In the genomic region with DNA sequence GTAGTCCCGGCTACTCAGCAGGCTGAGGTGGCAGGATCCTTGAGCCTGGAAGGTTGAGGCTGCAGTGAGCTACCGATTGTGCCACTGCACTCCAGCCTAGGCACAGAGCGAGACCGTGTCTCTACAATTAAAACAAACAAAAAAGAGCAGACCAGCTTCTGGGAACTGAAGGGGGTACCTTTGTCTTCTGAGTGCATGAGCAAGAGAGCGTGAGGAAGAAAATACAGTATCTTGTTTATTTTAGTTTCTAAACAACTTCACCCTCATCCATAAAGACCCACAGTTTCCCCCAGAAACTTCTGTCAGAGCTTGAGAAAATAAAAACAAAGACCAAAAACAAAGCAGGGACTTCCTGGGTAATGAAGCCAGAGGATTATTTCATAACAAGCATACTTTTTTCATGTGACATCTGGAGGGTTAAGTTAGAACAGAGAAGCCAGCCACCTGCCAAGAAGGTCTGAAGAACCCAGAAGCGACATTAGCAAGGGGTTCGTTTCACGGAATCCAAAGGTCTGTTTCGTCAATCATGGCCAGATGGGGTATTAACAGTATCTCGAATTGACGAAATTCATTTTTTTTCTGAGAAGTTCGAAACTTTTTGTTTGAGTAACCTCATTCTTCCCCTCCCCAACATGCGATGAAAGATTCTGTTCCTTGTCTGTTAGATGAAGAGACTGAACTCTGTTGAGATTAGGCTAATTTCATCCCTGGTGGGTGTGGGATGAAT, we compare ENCODE assay signal across 11 cellular contexts. TPM values are rescaled to one million over a fixed set of nuclear protein-coding genes. Genes with fewer than 3 reads are reported as not detected.
A peak's percentile ranks its signal among the peaks of the same experiment; 100 is the strongest.
DNase-seq lines count a peak whose midpoint lies in the region; ATAC-seq lines count a peak whose summit lies in the region.
"Had no signal": no experiment of that assay in that cellular context is flagged by ENCODE, and none has a peak within 500 bp of the region (broad histone marks: within the 10 kb centered on the region; RNA-seq: fewer than 3 reads in every experiment).

No MANE protein-coding gene starts in this region.

- no peaks in the 10 kb centered on the region for H3K27me3 ChIP-seq in subcutaneous abdominal adipose tissue (ENCODE audit: control insufficient read depth in 5 of 5, insufficient read depth in 4 of 5, low read length in 5 of 5)

- H3K36me3 ChIP-seq in subcutaneous abdominal adipose tissue (ENCODE audit: control insufficient read depth in 5 of 5, insufficient read depth in 5 of 5, low read length in 5 of 5) = no peaks in the 10 kb centered on the region

- no peak overlapping the region for H3K9ac ChIP-seq in subcutaneous abdominal adipose tissue (ENCODE audit: low read length in 5 of 5)

- peaks cover 83% of the 10 kb centered on the region for H3K4me1 Mint-ChIP-seq in activated T-helper 2 cell treated with anti-CD3 and anti-CD28 coated beads, Interferon-gamma antibody, Interleukin-2, Interleukin-4, amounts not matched to agents 10 μg/mL and 5 μg/mL and 100 μg/mL, durations not matched to agents 14 hours and 24 hours and 36 hours (ENCODE audit: low read depth)

- H3K27me3 Mint-ChIP-seq in activated T-helper 2 cell treated with anti-CD3 and anti-CD28 coated beads, Interferon-gamma antibody, Interleukin-2, Interleukin-4, amounts not matched to agents 10 μg/mL and 5 μg/mL and 100 μg/mL, durations not matched to agents 14 hours and 24 hours and 36 hours (ENCODE audit: low read depth) = no peaks in the 10 kb centered on the region

- H3K4me3 Mint-ChIP-seq in activated T-helper 2 cell treated with anti-CD3 and anti-CD28 coated beads, Interferon-gamma antibody, Interleukin-2, Interleukin-4, amounts not matched to agents 10 μg/mL and 5 μg/mL and 100 μg/mL, durations not matched to agents 14 hours and 24 hours and 36 hours (ENCODE audit: low read depth) = peak overlapping the region; percentile 31

- ATAC-seq in HG02938 (IDR thresholded peaks at IDR 0.05; ENCODE audit: unreplicated experiment) (peak; percentile 47), HG03469 (IDR thresholded peaks at IDR 0.05; ENCODE audit: unreplicated experiment) (no peak)

- intact Hi-C loops in activated T-helper 2 cell treated with anti-CD3 and anti-CD28 coated beads, Interferon-gamma antibody, Interleukin-2, Interleukin-4, amounts not matched to agents 10 μg/mL and 5 μg/mL and 100 μg/mL, durations not matched to agents 14 hours and 24 hours and 36 hours (cut with micrococcal nuclease) = loop anchor here (1.0 kb wide), 2 partner anchors 10 to 20 kb away; partner anchors contain the start of gene IL2RA

- peak overlapping the region; percentile 47 for H3K27ac ChIP-seq in subcutaneous abdominal adipose tissue (ENCODE audit: low read depth, low read length)

- peak overlapping the region; percentile 99 for H3K27ac Mint-ChIP-seq in activated T-helper 2 cell treated with anti-CD3 and anti-CD28 coated beads, Interferon-gamma antibody, Interleukin-2, Interleukin-4, amounts not matched to agents 10 μg/mL and 5 μg/mL and 100 μg/mL, durations not matched to agents 14 hours and 24 hours and 36 hours

- H3K9me3 Mint-ChIP-seq in activated T-helper 2 cell treated with anti-CD3 and anti-CD28 coated beads, Interferon-gamma antibody, Interleukin-2, Interleukin-4, amounts not matched to agents 10 μg/mL and 5 μg/mL and 100 μg/mL, durations not matched to agents 14 hours and 24 hours and 36 hours = no peaks in the 10 kb centered on the region

- peaks cover 3% of the 10 kb centered on the region for H3K36me3 Mint-ChIP-seq in activated T-helper 2 cell treated with anti-CD3 and anti-CD28 coated beads, Interferon-gamma antibody, Interleukin-2, Interleukin-4, amounts not matched to agents 10 μg/mL and 5 μg/mL and 100 μg/mL, durations not matched to agents 14 hours and 24 hours and 36 hours (ENCODE audit: low read depth)

- peak overlapping the region in 1 of 5 donors; percentile 23 for H3K4me3 ChIP-seq in subcutaneous abdominal adipose tissue (ENCODE audit: low read depth in 1 of 5, low read length in 5 of 5)

- peak; percentile 58 for DNase-seq in activated naive CD4-positive, alpha-beta T cell treated with Interleukin-2 at 50 U/mL for 16 hours
- DNase-seq in activated naive CD4-positive, alpha-beta T cell (lab: John Stamatoyannopoulos, UW) = no peak
- DNase-seq in activated T-helper 2 cell treated with anti-CD3 and anti-CD28 coated beads, Interferon-gamma antibody, Interleukin-2, Interleukin-4, amounts not matched to agents 10 μg/mL and 5 μg/mL and 100 μg/mL, durations not matched to agents 14 hours and 24 hours and 36 hours (ENCODE audit: low spot score) = no peak
- DNase-seq in NCI-H1092 (lab: John Stamatoyannopoulos, UW) (no peak), middle frontal gyrus (ENCODE audit: extremely low spot score, low spot score) (no peak)
- DNase-seq: amygdala had no signal

- peaks cover 0 to 47% (median 40%) of the 10 kb centered on the region in 5 donors for H3K4me1 ChIP-seq in subcutaneous abdominal adipose tissue (ENCODE audit: control insufficient read depth in 5 of 5, insufficient read depth in 5 of 5, low read length in 5 of 5)

- H3K9me3 ChIP-seq in subcutaneous abdominal adipose tissue (ENCODE audit: control insufficient read depth in 5 of 5, low read length in 5 of 5) = no peaks in the 10 kb centered on the region

RNA-seq across cellular contexts. Expression of gene IL2RA, which starts 10.2 kb away (rescaled TPM):
- total RNA-seq in activated T-helper 2 cell treated with anti-CD3 and anti-CD28 coated beads, Interferon-gamma antibody, Interleukin-2, Interleukin-4, amounts not matched to agents 10 μg/mL and 5 μg/mL and 100 μg/mL, durations not matched to agents 14 hours and 24 hours and 36 hours = 1,777 and 1,808 TPM in 2 replicates
- total RNA-seq: Daoy, kidney epithelial cell had no signal

RNA-seq across cellular contexts. Expression of gene RBM17, which starts 16.5 kb away (rescaled TPM):
- 257 and 266 TPM in 2 replicates for total RNA-seq in activated T-helper 2 cell treated with anti-CD3 and anti-CD28 coated beads, Interferon-gamma antibody, Interleukin-2, Interleukin-4, amounts not matched to agents 10 μg/mL and 5 μg/mL and 100 μg/mL, durations not matched to agents 14 hours and 24 hours and 36 hours
